In genomic region chr20:63980806-63981728, GRCh38 we compare ENCODE assay signal across 1 cellular context.
TF ChIP-seq lines count a peak whose summit lies in the region.

PRPF6 (plus strand) TSS chr20:63981132; CDS start chr20:63981246, 114 bp downstream.

TF ChIP-seq in GM12878, 131 proteins besides CTCF, POLR2A, EP300 and RAD21 (continued from another document and continues in another):
- TF ChIP-seq REST (IDR thresholded peaks at IDR 0.05; ENCODE audit: low read depth, low read length) (no peak; the same call in 1 of the 2 replicates), MEF2B (IDR thresholded peaks at IDR 0.05; ENCODE audit: partially characterized antibody, poor library complexity, severe bottlenecking) (peak; percentile 94), MTA3 (IDR thresholded peaks at IDR 0.05; ENCODE audit: borderline replicate concordance, low read length) (no peak), EED (IDR thresholded peaks at IDR 0.05; ENCODE audit: low read depth) (no peak), SREBF1 (IDR thresholded peaks at IDR 0.05; ENCODE audit: low read length) (peak; percentile 67; the same call in 1 of the 2 replicates), SREBF2 (IDR thresholded peaks at IDR 0.05; ENCODE audit: low read length) (peak; percentile 75), PML (IDR thresholded peaks at IDR 0.05; ENCODE audit: low read length) (no peak), PBX3 (IDR thresholded peaks at IDR 0.05; ENCODE audit: insufficient replicate concordance, low read depth, low read length) (peak; percentile 19), CREB1 (IDR thresholded peaks at IDR 0.05; ENCODE audit: low read depth) (no peak), ZNF274 (IDR thresholded peaks at IDR 0.05; ENCODE audit: insufficient read depth, insufficient read length) (no peak), ZNF24 (IDR thresholded peaks at IDR 0.05) (no peak), SIN3A (IDR thresholded peaks at IDR 0.05; ENCODE audit: low read depth, low read length) (peak; percentile 90), EGR1 (IDR thresholded peaks at IDR 0.05; ENCODE audit: borderline replicate concordance in 1 of 2, low read depth in 2 of 2, low read length in 2 of 2) (no peak), TCF7 (IDR thresholded peaks at IDR 0.05; ENCODE audit: borderline replicate concordance) (no peak), FOXM1 (IDR thresholded peaks at IDR 0.05; ENCODE audit: low read depth, low read length) (no peak), NBN (IDR thresholded peaks at IDR 0.05) (peak; percentile 78), PRDM15 (CRISPR knock-in tag; IDR thresholded peaks at IDR 0.05) (no peak), SKIL (IDR thresholded peaks at IDR 0.05; ENCODE audit: low read depth, poor library complexity, severe bottlenecking) (no peak), FOS (IDR thresholded peaks at IDR 0.05; ENCODE audit: borderline replicate concordance, extremely low read depth, insufficient read length) (no peak), GATAD2B (conservative IDR thresholded peaks at IDR 0.05; ENCODE audit: low read depth) (peak; percentile 63; the same call in 1 of the 2 replicates), SUPT20H (IDR thresholded peaks at IDR 0.05; ENCODE audit: borderline replicate concordance, control insufficient read depth, low read depth, low read length) (no peak), KLF5 (IDR thresholded peaks at IDR 0.05; ENCODE audit: partially characterized antibody) (no peak), BCLAF1 (IDR thresholded peaks at IDR 0.05) (no peak), ZNF592 (IDR thresholded peaks at IDR 0.05) (no peak), ASH2L (IDR thresholded peaks at IDR 0.05; ENCODE audit: borderline replicate concordance, low read depth) (0 out of 2 replicates have a peak, but pooled peaks have one; percentile 41), CBX3 (IDR thresholded peaks at IDR 0.05; ENCODE audit: borderline replicate concordance, low read depth) (no peak), CBFB (IDR thresholded peaks at IDR 0.05; ENCODE audit: low read depth) (peak; percentile 6; the same call in 1 of the 2 replicates), IRF3 (IDR thresholded peaks at IDR 0.05) (no peak; the same call in 1 of the 2 replicates), STAT1 (conservative IDR thresholded peaks at IDR 0.05) (no peak), RUNX3 (IDR thresholded peaks at IDR 0.05; ENCODE audit: low read length) (no peak), NFIC (IDR thresholded peaks at IDR 0.05; ENCODE audit: low read depth, low read length) (no peak), TARDBP (IDR thresholded peaks at IDR 0.05; ENCODE audit: borderline replicate concordance) (peak; percentile 71; the same call in 1 of the 2 replicates), RELA (IDR thresholded peaks at IDR 0.05; ENCODE audit: borderline replicate concordance, partially characterized antibody) (peak; percentile 9), ZBTB40 (IDR thresholded peaks at IDR 0.05; ENCODE audit: borderline replicate concordance) (peak; percentile 97)
